In the genomic region with DNA sequence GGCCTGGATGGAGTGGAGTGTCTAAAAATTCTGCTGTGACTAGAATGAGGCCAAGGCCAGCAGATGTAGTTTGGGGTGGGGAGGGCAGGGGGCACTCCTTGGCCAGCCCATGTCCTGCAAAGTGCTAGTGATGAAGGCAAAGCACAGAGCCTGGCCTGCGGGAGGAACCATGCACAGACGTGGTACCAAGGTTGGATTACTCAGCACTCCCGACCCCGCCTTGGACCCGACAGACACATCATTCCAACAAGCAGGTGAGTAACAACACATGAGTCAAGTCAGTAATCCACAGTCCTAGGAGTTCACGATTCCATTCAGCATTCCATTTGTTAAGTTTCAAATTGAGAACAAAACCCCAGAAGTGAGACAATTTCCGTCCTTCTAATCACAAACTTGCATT, we compare ENCODE assay signal across 25 cellular contexts.
"Had no signal": no experiment of that assay in that cellular context is flagged by ENCODE, and none has a peak within 500 bp of the region (broad histone marks: within the 10 kb centered on the region; RNA-seq: fewer than 3 reads in every experiment).

No MANE protein-coding gene starts in this region.

- H3K4me3 ChIP-seq: SK-N-MC had no signal

- H3K4me1 Mint-ChIP-seq: activated T-helper 17 cell treated with anti-CD3 and anti-CD28 coated beads, Interleukin-2, amount 50 U/mL, for 72 hours; T-cell had no signal

- DNase-seq: activated CD4-positive, CD25-positive, alpha-beta regulatory T cell; activated gamma-delta T cell; activated naive CD4-positive, alpha-beta T cell treated with anti-CD3 and anti-CD28 coated beads for 36 hours; activated T-cell treated with anti-CD3 and anti-CD28 coated beads for 4 hours; activated T-cell treated with anti-CD3 and anti-CD28 coated beads, Interleukin-2, amount 50 U/mL, for 48 hours; amygdala; caudate nucleus; Karpas-422; MM.1S; NCI-H1105; NCI-H1436; NCI-H1694 treated with DMSO at 0.1 percent for 48 hours; NCI-H2029 treated with DMSO at 0.1 percent for 48 hours; NCI-H345; NCI-H510A; NCI-H526 treated with DMSO at 0.1 percent for 48 hours; NCI-H82; NK-92 treated with Interleukin-12 subunit alpha and Interleukin-12 subunit beta, amount 100 ng/mL, for 24 hours; PC-3; T-cell had no signal

- H3K27ac Mint-ChIP-seq: activated naive CD4-positive, alpha-beta T cell treated with anti-CD3 and anti-CD28 coated beads for 36 hours; activated naive CD8-positive, alpha-beta T cell; activated T-helper 17 cell treated with anti-CD3 and anti-CD28 coated beads, Interleukin-2, amount 50 U/mL, for 72 hours; T-cell had no signal

- H3K27ac ChIP-seq: SK-N-MC, VCaP had no signal

- H3K4me3 Mint-ChIP-seq: activated naive CD4-positive, alpha-beta T cell treated with anti-CD3 and anti-CD28 coated beads for 36 hours; activated naive CD8-positive, alpha-beta T cell; activated T-helper 17 cell treated with anti-CD3 and anti-CD28 coated beads, Interleukin-2, amount 50 U/mL, for 72 hours; T-cell had no signal

- H3K36me3 Mint-ChIP-seq: activated naive CD8-positive, alpha-beta T cell; T-cell had no signal

- ATAC-seq: activated T-helper 17 cell treated with anti-CD3 and anti-CD28 coated beads, Interleukin-2, amount 50 U/mL, for 72 hours; PC-3; Right ventricle myocardium inferior; T-cell had no signal
